Comparison of ENCODE assay signal across 1 cellular context in the genomic region with DNA sequence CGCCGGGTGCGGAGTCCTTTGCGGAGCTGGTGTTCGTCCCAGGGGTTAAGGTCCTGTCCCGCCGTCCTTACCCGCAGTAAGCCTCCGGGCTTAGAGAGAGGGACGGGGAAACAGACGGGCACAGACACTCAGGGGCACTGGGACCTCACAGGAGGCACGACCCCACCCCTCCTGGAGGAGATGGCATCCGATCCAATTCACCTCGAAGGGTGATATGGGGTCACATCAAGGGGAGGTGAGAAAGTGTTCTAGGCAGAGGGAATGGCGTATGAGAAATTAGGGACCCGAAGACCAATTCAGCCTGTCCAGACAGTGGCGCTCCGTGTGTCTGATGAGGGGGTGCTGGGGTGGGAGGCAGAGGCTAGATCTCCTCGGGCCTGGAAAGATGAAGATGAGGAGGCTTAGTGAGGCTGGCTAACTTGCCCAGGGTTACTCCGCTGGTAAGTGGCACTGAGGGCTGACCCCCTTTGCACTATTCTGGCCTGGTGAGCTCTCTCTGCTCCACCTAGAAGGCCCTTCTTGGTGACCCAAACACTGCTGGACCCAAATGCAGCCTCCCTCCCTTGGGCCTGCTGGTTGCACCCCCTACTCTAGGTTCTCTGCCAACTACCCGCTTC.
TF ChIP-seq lines count a peak whose summit lies in the region.

No MANE protein-coding gene starts in this region.

TF ChIP-seq in GM12878, 131 proteins besides CTCF, POLR2A, EP300 and RAD21:
- TF ChIP-seq HDAC6 (IDR thresholded peaks at IDR 0.05; ENCODE audit: unreplicated experiment) = no peak
- no peak for TF ChIP-seq NFIC (IDR thresholded peaks at IDR 0.05; ENCODE audit: low read depth, low read length)
- no peak for TF ChIP-seq ZNF24 (IDR thresholded peaks at IDR 0.05)
- no peak for TF ChIP-seq ZZZ3 (IDR thresholded peaks at IDR 0.05; ENCODE audit: control insufficient read depth, insufficient read length, low read depth)
- TF ChIP-seq CREM (IDR thresholded peaks at IDR 0.05; ENCODE audit: low read depth) = no peak
- TF ChIP-seq RUNX3 (IDR thresholded peaks at IDR 0.05; ENCODE audit: low read length) = no peak
- TF ChIP-seq LARP7 (IDR thresholded peaks at IDR 0.05) = 0 out of 2 replicates have a peak, but pooled peaks have one; percentile 2
- TF ChIP-seq SREBF1 (IDR thresholded peaks at IDR 0.05; ENCODE audit: low read length) = no peak
- no peak for TF ChIP-seq BHLHE40 (IDR thresholded peaks at IDR 0.05; ENCODE audit: borderline replicate concordance in 1 of 2, low read depth in 2 of 2, low read length in 1 of 2)
- no peak for TF ChIP-seq CHD2 (IDR thresholded peaks at IDR 0.05; ENCODE audit: borderline replicate concordance, low read depth, low read length)
- no peak for TF ChIP-seq RAD51 (IDR thresholded peaks at IDR 0.05)
- no peak for TF ChIP-seq ESRRA (IDR thresholded peaks at IDR 0.05; ENCODE audit: low read length)
- TF ChIP-seq, protein P1, sequence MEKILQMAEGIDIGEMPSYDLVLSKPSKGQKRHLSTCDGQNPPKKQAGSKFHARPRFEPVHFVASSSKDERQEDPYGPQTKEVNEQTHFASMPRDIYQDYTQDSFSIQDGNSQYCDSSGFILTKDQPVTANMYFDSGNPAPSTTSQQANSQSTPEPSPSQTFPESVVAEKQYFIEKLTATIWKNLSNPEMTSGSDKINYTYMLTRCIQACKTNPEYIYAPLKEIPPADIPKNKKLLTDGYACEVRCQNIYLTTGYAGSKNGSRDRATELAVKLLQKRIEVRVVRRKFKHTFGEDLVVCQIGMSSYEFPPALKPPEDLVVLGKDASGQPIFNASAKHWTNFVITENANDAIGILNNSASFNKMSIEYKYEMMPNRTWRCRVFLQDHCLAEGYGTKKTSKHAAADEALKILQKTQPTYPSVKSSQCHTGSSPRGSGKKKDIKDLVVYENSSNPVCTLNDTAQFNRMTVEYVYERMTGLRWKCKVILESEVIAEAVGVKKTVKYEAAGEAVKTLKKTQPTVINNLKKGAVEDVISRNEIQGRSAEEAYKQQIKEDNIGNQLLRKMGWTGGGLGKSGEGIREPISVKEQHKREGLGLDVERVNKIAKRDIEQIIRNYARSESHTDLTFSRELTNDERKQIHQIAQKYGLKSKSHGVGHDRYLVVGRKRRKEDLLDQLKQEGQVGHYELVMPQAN (conservative IDR thresholded peaks at IDR 0.05) = no peak
- no peak for TF ChIP-seq MTA2 (IDR thresholded peaks at IDR 0.05; ENCODE audit: low read depth)
- TF ChIP-seq, protein P2, sequence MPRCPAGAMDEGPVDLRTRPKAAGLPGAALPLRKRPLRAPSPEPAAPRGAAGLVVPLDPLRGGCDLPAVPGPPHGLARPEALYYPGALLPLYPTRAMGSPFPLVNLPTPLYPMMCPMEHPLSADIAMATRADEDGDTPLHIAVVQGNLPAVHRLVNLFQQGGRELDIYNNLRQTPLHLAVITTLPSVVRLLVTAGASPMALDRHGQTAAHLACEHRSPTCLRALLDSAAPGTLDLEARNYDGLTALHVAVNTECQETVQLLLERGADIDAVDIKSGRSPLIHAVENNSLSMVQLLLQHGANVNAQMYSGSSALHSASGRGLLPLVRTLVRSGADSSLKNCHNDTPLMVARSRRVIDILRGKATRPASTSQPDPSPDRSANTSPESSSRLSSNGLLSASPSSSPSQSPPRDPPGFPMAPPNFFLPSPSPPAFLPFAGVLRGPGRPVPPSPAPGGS (IDR thresholded peaks at IDR 0.05; ENCODE audit: borderline replicate concordance, insufficient read depth, low read depth, low read length, poor library complexity, severe bottlenecking) = no peak
- TF ChIP-seq, protein P3, sequence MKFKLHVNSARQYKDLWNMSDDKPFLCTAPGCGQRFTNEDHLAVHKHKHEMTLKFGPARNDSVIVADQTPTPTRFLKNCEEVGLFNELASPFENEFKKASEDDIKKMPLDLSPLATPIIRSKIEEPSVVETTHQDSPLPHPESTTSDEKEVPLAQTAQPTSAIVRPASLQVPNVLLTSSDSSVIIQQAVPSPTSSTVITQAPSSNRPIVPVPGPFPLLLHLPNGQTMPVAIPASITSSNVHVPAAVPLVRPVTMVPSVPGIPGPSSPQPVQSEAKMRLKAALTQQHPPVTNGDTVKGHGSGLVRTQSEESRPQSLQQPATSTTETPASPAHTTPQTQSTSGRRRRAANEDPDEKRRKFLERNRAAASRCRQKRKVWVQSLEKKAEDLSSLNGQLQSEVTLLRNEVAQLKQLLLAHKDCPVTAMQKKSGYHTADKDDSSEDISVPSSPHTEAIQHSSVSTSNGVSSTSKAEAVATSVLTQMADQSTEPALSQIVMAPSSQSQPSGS (IDR thresholded peaks at IDR 0.05; ENCODE audit: low read length) = no peak
- TF ChIP-seq CBX3 (IDR thresholded peaks at IDR 0.05; ENCODE audit: borderline replicate concordance, low read depth) = no peak
- TF ChIP-seq FOS (IDR thresholded peaks at IDR 0.05; ENCODE audit: borderline replicate concordance, extremely low read depth, insufficient read length) = no peak
- 0 out of 2 replicates have a peak, but pooled peaks have one; percentile 30 for TF ChIP-seq DPF2 (IDR thresholded peaks at IDR 0.05)
- no peak for TF ChIP-seq CBX5 (IDR thresholded peaks at IDR 0.05; ENCODE audit: low read depth)
- TF ChIP-seq WRNIP1 (IDR thresholded peaks at IDR 0.05; ENCODE audit: borderline replicate concordance, low read depth, low read length) = no peak
- TF ChIP-seq GATAD2B (conservative IDR thresholded peaks at IDR 0.05; ENCODE audit: low read depth) = 0 out of 2 replicates have a peak, but pooled peaks have one; percentile 12
- no peak for TF ChIP-seq EZH2 (IDR thresholded peaks at IDR 0.05; ENCODE audit: borderline replicate concordance, control insufficient read depth, low read depth, low read length)
- no peak for TF ChIP-seq NR2C2 (IDR thresholded peaks at IDR 0.05; ENCODE audit: borderline replicate concordance, control insufficient read depth, insufficient read length, low read depth)
- TF ChIP-seq ZNF274 (IDR thresholded peaks at IDR 0.05; ENCODE audit: insufficient read depth, insufficient read length) = no peak
- no peak for TF ChIP-seq SMC3 (IDR thresholded peaks at IDR 0.05; ENCODE audit: borderline replicate concordance, low read length)
- TF ChIP-seq, protein P4, sequence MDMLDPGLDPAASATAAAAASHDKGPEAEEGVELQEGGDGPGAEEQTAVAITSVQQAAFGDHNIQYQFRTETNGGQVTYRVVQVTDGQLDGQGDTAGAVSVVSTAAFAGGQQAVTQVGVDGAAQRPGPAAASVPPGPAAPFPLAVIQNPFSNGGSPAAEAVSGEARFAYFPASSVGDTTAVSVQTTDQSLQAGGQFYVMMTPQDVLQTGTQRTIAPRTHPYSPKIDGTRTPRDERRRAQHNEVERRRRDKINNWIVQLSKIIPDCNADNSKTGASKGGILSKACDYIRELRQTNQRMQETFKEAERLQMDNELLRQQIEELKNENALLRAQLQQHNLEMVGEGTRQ (IDR thresholded peaks at IDR 0.05; ENCODE audit: borderline replicate concordance, low read depth, low read length) = no peak
- TF ChIP-seq, protein P5, sequence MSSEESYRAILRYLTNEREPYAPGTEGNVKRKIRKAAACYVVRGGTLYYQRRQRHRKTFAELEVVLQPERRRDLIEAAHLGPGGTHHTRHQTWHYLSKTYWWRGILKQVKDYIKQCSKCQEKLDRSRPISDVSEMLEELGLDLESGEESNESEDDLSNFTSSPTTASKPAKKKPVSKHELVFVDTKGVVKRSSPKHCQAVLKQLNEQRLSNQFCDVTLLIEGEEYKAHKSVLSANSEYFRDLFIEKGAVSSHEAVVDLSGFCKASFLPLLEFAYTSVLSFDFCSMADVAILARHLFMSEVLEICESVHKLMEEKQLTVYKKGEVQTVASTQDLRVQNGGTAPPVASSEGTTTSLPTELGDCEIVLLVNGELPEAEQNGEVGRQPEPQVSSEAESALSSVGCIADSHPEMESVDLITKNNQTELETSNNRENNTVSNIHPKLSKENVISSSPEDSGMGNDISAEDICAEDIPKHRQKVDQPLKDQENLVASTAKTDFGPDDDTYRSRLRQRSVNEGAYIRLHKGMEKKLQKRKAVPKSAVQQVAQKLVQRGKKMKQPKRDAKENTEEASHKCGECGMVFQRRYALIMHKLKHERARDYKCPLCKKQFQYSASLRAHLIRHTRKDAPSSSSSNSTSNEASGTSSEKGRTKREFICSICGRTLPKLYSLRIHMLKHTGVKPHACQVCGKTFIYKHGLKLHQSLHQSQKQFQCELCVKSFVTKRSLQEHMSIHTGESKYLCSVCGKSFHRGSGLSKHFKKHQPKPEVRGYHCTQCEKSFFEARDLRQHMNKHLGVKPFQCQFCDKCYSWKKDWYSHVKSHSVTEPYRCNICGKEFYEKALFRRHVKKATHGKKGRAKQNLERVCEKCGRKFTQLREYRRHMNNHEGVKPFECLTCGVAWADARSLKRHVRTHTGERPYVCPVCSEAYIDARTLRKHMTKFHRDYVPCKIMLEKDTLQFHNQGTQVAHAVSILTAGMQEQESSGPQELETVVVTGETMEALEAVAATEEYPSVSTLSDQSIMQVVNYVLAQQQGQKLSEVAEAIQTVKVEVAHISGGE (CRISPR knock-in tag; IDR thresholded peaks at IDR 0.05) = no peak
- TF ChIP-seq MEF2B (IDR thresholded peaks at IDR 0.05; ENCODE audit: partially characterized antibody, poor library complexity, severe bottlenecking) = peak; percentile 10
- no peak for TF ChIP-seq ATF7 (IDR thresholded peaks at IDR 0.05; ENCODE audit: low read depth)
- peak; percentile 44 for TF ChIP-seq NR2F1 (conservative IDR thresholded peaks at IDR 0.05)
- no peak for TF ChIP-seq PAX5 (IDR thresholded peaks at IDR 0.05; ENCODE audit: borderline replicate concordance, low read depth, low read length)
- TF ChIP-seq, protein P6, sequence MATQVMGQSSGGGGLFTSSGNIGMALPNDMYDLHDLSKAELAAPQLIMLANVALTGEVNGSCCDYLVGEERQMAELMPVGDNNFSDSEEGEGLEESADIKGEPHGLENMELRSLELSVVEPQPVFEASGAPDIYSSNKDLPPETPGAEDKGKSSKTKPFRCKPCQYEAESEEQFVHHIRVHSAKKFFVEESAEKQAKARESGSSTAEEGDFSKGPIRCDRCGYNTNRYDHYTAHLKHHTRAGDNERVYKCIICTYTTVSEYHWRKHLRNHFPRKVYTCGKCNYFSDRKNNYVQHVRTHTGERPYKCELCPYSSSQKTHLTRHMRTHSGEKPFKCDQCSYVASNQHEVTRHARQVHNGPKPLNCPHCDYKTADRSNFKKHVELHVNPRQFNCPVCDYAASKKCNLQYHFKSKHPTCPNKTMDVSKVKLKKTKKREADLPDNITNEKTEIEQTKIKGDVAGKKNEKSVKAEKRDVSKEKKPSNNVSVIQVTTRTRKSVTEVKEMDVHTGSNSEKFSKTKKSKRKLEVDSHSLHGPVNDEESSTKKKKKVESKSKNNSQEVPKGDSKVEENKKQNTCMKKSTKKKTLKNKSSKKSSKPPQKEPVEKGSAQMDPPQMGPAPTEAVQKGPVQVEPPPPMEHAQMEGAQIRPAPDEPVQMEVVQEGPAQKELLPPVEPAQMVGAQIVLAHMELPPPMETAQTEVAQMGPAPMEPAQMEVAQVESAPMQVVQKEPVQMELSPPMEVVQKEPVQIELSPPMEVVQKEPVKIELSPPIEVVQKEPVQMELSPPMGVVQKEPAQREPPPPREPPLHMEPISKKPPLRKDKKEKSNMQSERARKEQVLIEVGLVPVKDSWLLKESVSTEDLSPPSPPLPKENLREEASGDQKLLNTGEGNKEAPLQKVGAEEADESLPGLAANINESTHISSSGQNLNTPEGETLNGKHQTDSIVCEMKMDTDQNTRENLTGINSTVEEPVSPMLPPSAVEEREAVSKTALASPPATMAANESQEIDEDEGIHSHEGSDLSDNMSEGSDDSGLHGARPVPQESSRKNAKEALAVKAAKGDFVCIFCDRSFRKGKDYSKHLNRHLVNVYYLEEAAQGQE (IDR thresholded peaks at IDR 0.05; ENCODE audit: low read depth, low read length) = no peak
- TF ChIP-seq ZNF217 (IDR thresholded peaks at IDR 0.05) = no peak
- TF ChIP-seq, protein P7, sequence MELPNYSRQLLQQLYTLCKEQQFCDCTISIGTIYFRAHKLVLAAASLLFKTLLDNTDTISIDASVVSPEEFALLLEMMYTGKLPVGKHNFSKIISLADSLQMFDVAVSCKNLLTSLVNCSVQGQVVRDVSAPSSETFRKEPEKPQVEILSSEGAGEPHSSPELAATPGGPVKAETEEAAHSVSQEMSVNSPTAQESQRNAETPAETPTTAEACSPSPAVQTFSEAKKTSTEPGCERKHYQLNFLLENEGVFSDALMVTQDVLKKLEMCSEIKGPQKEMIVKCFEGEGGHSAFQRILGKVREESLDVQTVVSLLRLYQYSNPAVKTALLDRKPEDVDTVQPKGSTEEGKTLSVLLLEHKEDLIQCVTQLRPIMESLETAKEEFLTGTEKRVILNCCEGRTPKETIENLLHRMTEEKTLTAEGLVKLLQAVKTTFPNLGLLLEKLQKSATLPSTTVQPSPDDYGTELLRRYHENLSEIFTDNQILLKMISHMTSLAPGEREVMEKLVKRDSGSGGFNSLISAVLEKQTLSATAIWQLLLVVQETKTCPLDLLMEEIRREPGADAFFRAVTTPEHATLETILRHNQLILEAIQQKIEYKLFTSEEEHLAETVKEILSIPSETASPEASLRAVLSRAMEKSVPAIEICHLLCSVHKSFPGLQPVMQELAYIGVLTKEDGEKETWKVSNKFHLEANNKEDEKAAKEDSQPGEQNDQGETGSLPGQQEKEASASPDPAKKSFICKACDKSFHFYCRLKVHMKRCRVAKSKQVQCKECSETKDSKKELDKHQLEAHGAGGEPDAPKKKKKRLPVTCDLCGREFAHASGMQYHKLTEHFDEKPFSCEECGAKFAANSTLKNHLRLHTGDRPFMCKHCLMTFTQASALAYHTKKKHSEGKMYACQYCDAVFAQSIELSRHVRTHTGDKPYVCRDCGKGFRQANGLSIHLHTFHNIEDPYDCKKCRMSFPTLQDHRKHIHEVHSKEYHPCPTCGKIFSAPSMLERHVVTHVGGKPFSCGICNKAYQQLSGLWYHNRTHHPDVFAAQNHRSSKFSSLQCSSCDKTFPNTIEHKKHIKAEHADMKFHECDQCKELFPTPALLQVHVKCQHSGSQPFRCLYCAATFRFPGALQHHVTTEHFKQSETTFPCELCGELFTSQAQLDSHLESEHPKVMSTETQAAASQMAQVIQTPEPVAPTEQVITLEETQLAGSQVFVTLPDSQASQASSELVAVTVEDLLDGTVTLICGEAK (IDR thresholded peaks at IDR 0.05; ENCODE audit: borderline replicate concordance) = no peak
- no peak for TF ChIP-seq POU2F2 (IDR thresholded peaks at IDR 0.05; ENCODE audit: borderline replicate concordance, low read depth, low read length)
